In genomic region chr5:126595486-126596083, GRCh38 we compare ENCODE assay signal across 8 cellular contexts. TPM values are rescaled to one million over a fixed set of nuclear protein-coding genes. Genes with fewer than 3 reads are reported as not detected.
DNase-seq lines count a peak whose midpoint lies in the region; ATAC-seq and TF ChIP-seq lines count a peak whose summit lies in the region.

No MANE protein-coding gene starts in this region.

- no peaks in the 10 kb centered on the region for H3K36me3 Mint-ChIP-seq in activated CD4-positive, alpha-beta T cell treated with anti-CD3 and anti-CD28 coated beads for 36 hours (ENCODE audit: low read depth)

- H3K36me3 ChIP-seq in MG63 (peaks cover 22% of the 10 kb centered on the region), fibroblast of lung (ENCODE audit: control insufficient read depth, insufficient read depth, low read length) (no peaks in the 10 kb centered on the region), skeletal muscle tissue (ENCODE audit: control insufficient read depth in 3 of 3, insufficient read depth in 3 of 3, low read length in 3 of 3) (peaks cover 0 to 9% (median 2%) of the 10 kb centered on the region in 3 donors)

- no peaks in the 10 kb centered on the region for H4K20me1 ChIP-seq in fibroblast of lung (ENCODE audit: control insufficient read depth, extremely low read depth, insufficient read depth, low read length)

- H3K4me2 ChIP-seq in fibroblast of lung (ENCODE audit: extremely low read depth, insufficient read depth, low read length), result peak overlapping the region; percentile 21

- CTCF ChIA-PET in activated CD4-positive, alpha-beta T cell treated with anti-CD3 and anti-CD28 coated beads for 36 hours (lab: Charles Lee), result interaction anchor here (0.7 to 1.5 kb wide), 4 partner anchors 8 to 256 kb away, joined by 3 to 5 read pairs (median 4); no protein-coding TSS in a partner anchor
- CTCF ChIA-PET in HEK293T (lab: Yijun Ruan, JAX), result interaction anchor here (0.6 to 1.3 kb wide), 6 partner anchors 8 to 433 kb away, joined by 3 to 8 read pairs (median 6); no protein-coding TSS in a partner anchor

- H3K9ac ChIP-seq in fibroblast of lung (ENCODE audit: insufficient read depth, low read length) (no peak overlapping the region), skeletal muscle tissue (ENCODE audit: low read depth in 1 of 3, low read length in 3 of 3) (peak overlapping the region in 2 of 3 donors; percentile 51 to 83)

- peaks cover 7% of the 10 kb centered on the region for H3K27me3 Mint-ChIP-seq in activated CD4-positive, alpha-beta T cell treated with anti-CD3 and anti-CD28 coated beads for 36 hours

- H3K4me1 ChIP-seq in fibroblast of lung (ENCODE audit: control insufficient read depth, extremely low read depth, insufficient read depth, low read length) (peaks cover 3% of the 10 kb centered on the region), skeletal muscle tissue (ENCODE audit: control insufficient read depth in 3 of 3, insufficient read depth in 3 of 3, low read length in 3 of 3) (peaks cover 6 to 13% (median 12%) of the 10 kb centered on the region in 3 donors)

- H3K9me3 ChIP-seq in MG63, result no peaks in the 10 kb centered on the region
- no peaks in the 10 kb centered on the region for H3K9me3 ChIP-seq in fibroblast of lung (ENCODE audit: control insufficient read depth, insufficient read depth, low read depth, low read length)
- no peaks in the 10 kb centered on the region for H3K9me3 ChIP-seq in skeletal muscle tissue (ENCODE audit: control insufficient read depth in 3 of 3, low read length in 3 of 3)

- H3K4me1 Mint-ChIP-seq in activated CD4-positive, alpha-beta T cell treated with anti-CD3 and anti-CD28 coated beads for 36 hours, result peaks cover 15% of the 10 kb centered on the region

- peak overlapping the region; percentile 77 for H3K4me3 Mint-ChIP-seq in activated CD4-positive, alpha-beta T cell treated with anti-CD3 and anti-CD28 coated beads for 36 hours

- no peak for TF ChIP-seq CTCF in fibroblast of lung (conservative IDR thresholded peaks at IDR 0.05 in 1 of 2, IDR thresholded peaks at IDR 0.05 in 1 of 2; ENCODE audit: low read depth in 1 of 2, low read length in 2 of 2)

- H3K27ac Mint-ChIP-seq in activated CD4-positive, alpha-beta T cell treated with anti-CD3 and anti-CD28 coated beads for 36 hours, result no peak overlapping the region

- ATAC-seq in activated CD4-positive, alpha-beta T cell treated with anti-CD3 and anti-CD28 coated beads for 36 hours, result no peak

- H3K27ac ChIP-seq in fibroblast of lung (ENCODE audit: insufficient read depth, low read length) (no peak overlapping the region), skeletal muscle tissue (ENCODE audit: low read depth, low read length) (no peak overlapping the region)

- peak overlapping the region; percentile 28 for H2AFZ ChIP-seq in fibroblast of lung (ENCODE audit: low read length)

- POLR2A ChIA-PET in activated CD4-positive, alpha-beta T cell treated with anti-CD3 and anti-CD28 coated beads for 36 hours (lab: Charles Lee), result interaction anchor here (0.6 to 0.7 kb wide), 2 partner anchors 104 to 158 kb away, joined by 3 to 4 read pairs; no protein-coding TSS in a partner anchor
- POLR2A ChIA-PET in HEK293T (lab: Yijun Ruan, JAX), result interaction anchor here (0.7 to 1.8 kb wide), 15 partner anchors 10 to 1118 kb away, joined by 3 to 16 read pairs (median 4); partner anchors contain the start of gene LMNB1

- H3K4me3 ChIP-seq in MG63 (peak overlapping the region; percentile 70), fibroblast of lung (replicated peaks in 1 of 4; ENCODE audit: control extremely low read depth in 1 of 4, insufficient read depth in 1 of 4, low read depth in 3 of 4, low read length in 4 of 4) (peak overlapping the region in 3 of 4 experiments; percentile 12 to 70 (median 69)), skeletal muscle tissue (ENCODE audit: low read length in 3 of 3) (peak overlapping the region; percentile 67 to 85 (median 83))

- H3K9me3 Mint-ChIP-seq in activated CD4-positive, alpha-beta T cell treated with anti-CD3 and anti-CD28 coated beads for 36 hours (ENCODE audit: low read depth), result no peaks in the 10 kb centered on the region

- no peak for DNase-seq in activated CD4-positive, alpha-beta T cell treated with anti-CD3 and anti-CD28 coated beads for 36 hours
- no peak for DNase-seq in activated CD4-positive, alpha-beta T cell treated with anti-CD3 and anti-CD28 coated beads for 48 hours
- DNase-seq in MG63 (no peak), fibroblast of lung (ENCODE audit: low read depth in 2 of 2) (no peak), HK-2 (ENCODE audit: unreplicated experiment) (no peak), midbrain (lab: John Stamatoyannopoulos, UW) (no peak), HEK293T (ENCODE audit: extremely low spot score) (no peak)

- peaks cover 5% of the 10 kb centered on the region for H3K79me2 ChIP-seq in fibroblast of lung (ENCODE audit: control insufficient read depth, insufficient read depth, low read length)

- H3K27me3 ChIP-seq in MG63, result no peaks in the 10 kb centered on the region
- H3K27me3 ChIP-seq in fibroblast of lung (ENCODE audit: control insufficient read depth, insufficient read depth, low read length), result no peaks in the 10 kb centered on the region
- no peaks in the 10 kb centered on the region for H3K27me3 ChIP-seq in skeletal muscle tissue (ENCODE audit: control insufficient read depth in 3 of 3, insufficient read depth in 3 of 3, low read length in 3 of 3)

- intact Hi-C loops in activated CD4-positive, alpha-beta T cell treated with anti-CD3 and anti-CD28 coated beads for 36 hours (cut with DNase I, micrococcal nuclease), result no loop called here

TF ChIP-seq in HEK293T, 16 proteins besides CTCF, POLR2A, EP300 and RAD21:
- TF ChIP-seq FOXK2 (IDR thresholded peaks at IDR 0.05) (no peak), FOXA1 (IDR thresholded peaks at IDR 0.05) (no peak), BHLHE40 (IDR thresholded peaks at IDR 0.05; ENCODE audit: borderline replicate concordance) (no peak), TARDBP (IDR thresholded peaks at IDR 0.05) (no peak), SP1 (IDR thresholded peaks at IDR 0.05) (no peak)

RNA-seq across cellular contexts. Expression of gene ALDH7A1, which starts 0.6 kb away (rescaled TPM):
- 10 to 100 TPM; 13.2 to 15.4 TPM for total RNA-seq in activated CD4-positive, alpha-beta T cell treated with anti-CD3 and anti-CD28 coated beads for 36 hours
- 103 and 107 TPM in 2 replicates for total RNA-seq in MG63 (2014; rRNA removed; shearing (Covaris generic); ENCODE audit: low replicate concordance)
- total RNA-seq in fibroblast of lung, result 39.5 and 44.8 TPM in 2 replicates
- 53.3 and 74.9 TPM in 2 replicates for polyA plus RNA-seq in fibroblast of lung
- 64.1 and 89.7 TPM in 2 replicates for polyA plus RNA-seq in fibroblast of lung (2012)
- polyA minus RNA-seq in fibroblast of lung (ENCODE audit: low replicate concordance), result 58.5 and 59.1 TPM in 2 replicates
- total RNA-seq in skeletal muscle tissue, result 29.7 TPM

RNA-seq across cellular contexts. Expression of gene PHAX, which starts 5.2 kb away (rescaled TPM):
- total RNA-seq in activated CD4-positive, alpha-beta T cell treated with anti-CD3 and anti-CD28 coated beads for 36 hours, result 10 to 100 TPM; 41.4 to 49.1 TPM
- total RNA-seq in MG63 (2014; rRNA removed; shearing (Covaris generic); ENCODE audit: low replicate concordance), result 65.1 and 90.6 TPM in 2 replicates
- total RNA-seq in fibroblast of lung (51.4 and 54.5 TPM in 2 replicates), skeletal muscle tissue (25.1 TPM)
- 103 TPM in 2 replicates for polyA plus RNA-seq in fibroblast of lung
- 54.4 and 60.6 TPM in 2 replicates for polyA plus RNA-seq in fibroblast of lung (2012)
- polyA minus RNA-seq in fibroblast of lung (ENCODE audit: low replicate concordance), result 13.9 and 25.3 TPM in 2 replicates
